Comparison of ENCODE assay signal across 16 cellular contexts in the genomic region with DNA sequence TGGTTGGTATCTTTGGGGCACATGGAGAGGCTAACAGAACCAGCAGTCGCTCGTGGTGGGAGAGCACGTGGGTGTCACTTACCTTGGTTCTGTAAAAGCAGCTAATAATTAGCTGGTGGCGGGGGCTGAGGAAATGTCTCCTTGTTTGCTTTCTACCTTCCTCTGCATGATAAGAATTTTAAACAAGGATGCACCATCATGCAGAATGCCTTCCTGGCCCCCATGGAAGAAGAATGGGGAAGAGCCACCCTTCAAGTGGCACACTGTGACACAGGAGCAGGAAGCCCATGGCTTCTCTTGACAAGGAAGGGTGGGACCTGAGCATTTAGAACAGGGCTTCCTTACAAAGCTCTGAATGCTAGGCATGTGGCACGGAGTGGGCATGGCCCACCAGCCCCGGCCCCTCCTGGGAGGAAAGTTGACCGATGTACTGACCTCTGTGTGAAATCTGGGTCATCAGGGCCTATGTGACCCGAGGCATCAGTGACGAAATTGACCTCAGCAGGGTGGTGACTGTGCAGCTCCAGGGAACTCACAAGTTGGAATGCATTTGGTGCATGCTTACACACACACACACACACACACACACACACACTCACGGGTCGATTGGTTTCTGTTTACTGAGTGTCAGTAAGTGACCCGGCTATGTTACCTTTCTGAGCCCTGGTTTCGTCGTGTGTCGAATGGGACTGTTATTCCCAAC.
A peak's percentile ranks its signal among the peaks of the same experiment; 100 is the strongest.
DNase-seq lines count a peak whose midpoint lies in the region; ATAC-seq and TF ChIP-seq lines count a peak whose summit lies in the region.
"Had no signal": no experiment of that assay in that cellular context is flagged by ENCODE, and none has a peak within 500 bp of the region (broad histone marks: within the 10 kb centered on the region; RNA-seq: fewer than 3 reads in every experiment).

No MANE protein-coding gene starts in this region.

- H3K4me3 Mint-ChIP-seq in activated naive CD4-positive, alpha-beta T cell treated with anti-CD3 and anti-CD28 coated beads, Interleukin-2, amount 10 ng/mL, durations not matched to agents 7 days and 5 days = no peak overlapping the region
- H3K4me3 Mint-ChIP-seq: activated CD8-positive, alpha-beta T cell treated with anti-CD3 and anti-CD28 coated beads for 36 hours; stimulated activated naive CD8-positive, alpha-beta T cell treated with anti-CD3 and anti-CD28 coated beads, Interleukin-15, amount 100 ng/mL, for 72 hours had no signal

- no peaks in the 10 kb centered on the region for H3K27me3 ChIP-seq in breast epithelium

- no peaks in the 10 kb centered on the region for H3K4me1 ChIP-seq in breast epithelium

- no peak for TF ChIP-seq POLR2A in breast epithelium (IDR thresholded peaks at IDR 0.05)

- no peaks in the 10 kb centered on the region for H3K36me3 ChIP-seq in breast epithelium

- H3K27ac Mint-ChIP-seq in activated naive CD4-positive, alpha-beta T cell treated with anti-CD3 and anti-CD28 coated beads, Interleukin-2, amount 10 ng/mL, durations not matched to agents 7 days and 5 days = no peak overlapping the region
- H3K27ac Mint-ChIP-seq: activated CD8-positive, alpha-beta T cell treated with anti-CD3 and anti-CD28 coated beads for 36 hours; stimulated activated naive CD8-positive, alpha-beta T cell treated with anti-CD3 and anti-CD28 coated beads, Interleukin-15, amount 100 ng/mL, for 72 hours had no signal

- H3K9me3 Mint-ChIP-seq in activated naive CD4-positive, alpha-beta T cell treated with anti-CD3 and anti-CD28 coated beads, Interleukin-2, amount 10 ng/mL, durations not matched to agents 7 days and 5 days = no peaks in the 10 kb centered on the region
- H3K9me3 Mint-ChIP-seq: activated CD8-positive, alpha-beta T cell treated with anti-CD3 and anti-CD28 coated beads for 36 hours; stimulated activated naive CD8-positive, alpha-beta T cell treated with anti-CD3 and anti-CD28 coated beads, Interleukin-15, amount 100 ng/mL, for 72 hours had no signal

- TF ChIP-seq CTCF in fibroblast of villous mesenchyme (IDR thresholded peaks at IDR 0.05; ENCODE audit: insufficient read depth, low read depth, low read length) (no peak), breast epithelium (IDR thresholded peaks at IDR 0.05) (no peak)

- H3K27me3 Mint-ChIP-seq in activated naive CD4-positive, alpha-beta T cell treated with anti-CD3 and anti-CD28 coated beads, Interleukin-2, amount 10 ng/mL, durations not matched to agents 7 days and 5 days = peaks cover 7% of the 10 kb centered on the region
- H3K27me3 Mint-ChIP-seq: activated CD8-positive, alpha-beta T cell treated with anti-CD3 and anti-CD28 coated beads for 36 hours; stimulated activated naive CD8-positive, alpha-beta T cell treated with anti-CD3 and anti-CD28 coated beads, Interleukin-15, amount 100 ng/mL, for 72 hours had no signal

- H3K36me3 Mint-ChIP-seq in activated naive CD4-positive, alpha-beta T cell treated with anti-CD3 and anti-CD28 coated beads, Interleukin-2, amount 10 ng/mL, durations not matched to agents 7 days and 5 days = no peaks in the 10 kb centered on the region

- intact Hi-C loops in breast epithelium (cut with DNase I; ENCODE audit: low total_unique reads) = no loop called here

- no peaks in the 10 kb centered on the region for H3K9me3 ChIP-seq in breast epithelium

- H3K27ac ChIP-seq in breast epithelium = no peak overlapping the region
- H3K27ac ChIP-seq: 22Rv1 had no signal

- peak; percentile 50 for DNase-seq in DMS153 (lab: John Stamatoyannopoulos, UW)
- DNase-seq in DMS153 treated with DMSO at 0.1 percent for 48 hours (lab: John Stamatoyannopoulos, UW; ENCODE audit: unreplicated experiment) = no peak
- DNase-seq in HT-29 (ENCODE audit: low spot score) = peak; percentile 92
- DNase-seq in fibroblast of villous mesenchyme (ENCODE audit: low read depth) = peak; percentile 39
- peak; percentile 62 for DNase-seq in retina
- no peak for DNase-seq in breast epithelium (ENCODE audit: low spot score in 2 of 2)
- no peak for DNase-seq in activated naive CD4-positive, alpha-beta T cell treated with anti-CD3 and anti-CD28 coated beads, Interleukin-2, amount 10 ng/mL, durations not matched to agents 7 days and 5 days
- DNase-seq: activated CD8-positive, alpha-beta T cell treated with anti-CD3 and anti-CD28 coated beads for 36 hours; activated naive CD4-positive, alpha-beta T cell treated with anti-CD3 and anti-CD28 coated beads, Interleukin-2, amount 50 U/mL, for 16 hours; NCI-H187 treated with DMSO at 0.1 percent for 48 hours; occipital lobe; stimulated activated CD4-positive, alpha-beta T cell treated with anti-CD3 and anti-CD28 coated beads, Interleukin-4, amount 100 ng/mL, for 24 hours; stimulated activated naive CD8-positive, alpha-beta T cell treated with anti-CD3 and anti-CD28 coated beads, Interleukin-15, amount 100 ng/mL, for 72 hours; T-helper 2 cell had no signal

- H3K4me3 ChIP-seq in fibroblast of villous mesenchyme (ENCODE audit: low read depth, low read length) (no peak overlapping the region), breast epithelium (no peak overlapping the region)

- ATAC-seq in HG03565 (IDR thresholded peaks at IDR 0.05; ENCODE audit: unreplicated experiment) = no peak
- ATAC-seq: activated CD8-positive, alpha-beta T cell treated with anti-CD3 and anti-CD28 coated beads for 36 hours; stimulated activated naive CD8-positive, alpha-beta T cell treated with anti-CD3 and anti-CD28 coated beads, Interleukin-15, amount 100 ng/mL, for 72 hours had no signal

- H3K4me1 Mint-ChIP-seq in activated naive CD4-positive, alpha-beta T cell treated with anti-CD3 and anti-CD28 coated beads, Interleukin-2, amount 10 ng/mL, durations not matched to agents 7 days and 5 days = no peaks in the 10 kb centered on the region

- CTCF ChIA-PET in activated naive CD4-positive, alpha-beta T cell treated with anti-CD3 and anti-CD28 coated beads, Interleukin-2, amount 10 ng/mL, durations not matched to agents 7 days and 5 days (lab: Charles Lee) = interaction anchor here (1.4 kb wide), 1 partner anchor 11 kb away, joined by 4 read pairs; no protein-coding TSS in a partner anchor

Comparison
In these comparisons a context has a peak if more than half of its experiments do, and no peak if none do; other contexts are left out.
1. DNase-seq: peak in DMS153 (single experiment), HT-29 (single experiment), fibroblast of villous mesenchyme (single experiment) and retina (single experiment); none in DMS153 treated with DMSO at 0.1 percent for 48 hours (single experiment), breast epithelium (0 of 2) and activated naive CD4-positive, alpha-beta T cell treated with anti-CD3 and anti-CD28 coated beads, Interleukin-2, amount 10 ng/mL, durations not matched to agents 7 days and 5 days (single experiment).